15 cellular contexts compared by ENCODE assay signal in genomic region chr18:62521082-62521481, GRCh38. TPM values are rescaled to one million over a fixed set of nuclear protein-coding genes. Genes with fewer than 3 reads are reported as not detected.
DNase-seq lines count a peak whose midpoint lies in the region; ATAC-seq, FAIRE-seq and TF ChIP-seq lines count a peak whose summit lies in the region.
"Had no signal": no experiment of that assay in that cellular context is flagged by ENCODE, and none has a peak within 500 bp of the region (broad histone marks: within the 10 kb centered on the region; RNA-seq: fewer than 3 reads in every experiment).

No MANE protein-coding gene starts in this region.

- ATAC-seq in HCT116 (no peak), naive B cell (ENCODE audit: low read depth in 2 of 2) (no peak), GM18511 (IDR thresholded peaks at IDR 0.05; ENCODE audit: unreplicated experiment) (no peak), GM19035 (IDR thresholded peaks at IDR 0.05; ENCODE audit: unreplicated experiment) (no peak)

- DNase-seq in CD4-positive, alpha-beta memory T cell: no peak
- DNase-seq in HCT116 (ENCODE audit: low read depth, low spot score) (no peak), astrocyte (ENCODE audit: low read depth) (no peak), naive B cell (no peak), germinal center (ENCODE audit: low spot score) (no peak), caudate nucleus (lab: John Stamatoyannopoulos, UW) (no peak)
- DNase-seq: activated effector memory CD4-positive, alpha-beta T cell treated with anti-CD3 and anti-CD28 coated beads, Interleukin-2, amount 50 U/mL, for 16 hours; colonic mucosa; DMS79; foreskin melanocyte; NCI-H345; RPMI8226; stimulated activated CD4-positive, alpha-beta T cell treated with anti-CD3 and anti-CD28 coated beads, Interleukin-4, amount 100 ng/mL, for 4 hours had no signal

- H3K36me3 Mint-ChIP-seq in CD4-positive, alpha-beta memory T cell: peaks cover 4 to 20% of the 10 kb centered on the region in 2 donors
- peaks cover 4% of the 10 kb centered on the region for H3K36me3 Mint-ChIP-seq in astrocyte (ENCODE audit: low read depth, unreplicated experiment)
- no peaks in the 10 kb centered on the region for H3K36me3 Mint-ChIP-seq in naive B cell

- TF ChIP-seq POLR2A in HCT116 (IDR thresholded peaks at IDR 0.05; ENCODE audit: borderline replicate concordance, extremely low read depth, insufficient read depth, insufficient read length): no peak

- H3K9me3 Mint-ChIP-seq in CD4-positive, alpha-beta memory T cell: peaks cover 0 to 2% (median 0%) of the 10 kb centered on the region in 8 donors
- H3K9me3 Mint-ChIP-seq in astrocyte (ENCODE audit: unreplicated experiment) (no peaks in the 10 kb centered on the region), naive B cell (peaks cover 0 to under 1% (median 0%) of the 10 kb centered on the region in 7 donors)

- H4K20me1 ChIP-seq in HCT116 (ENCODE audit: insufficient read depth): no peaks in the 10 kb centered on the region
- peaks cover 7% of the 10 kb centered on the region for H4K20me1 ChIP-seq in astrocyte (ENCODE audit: insufficient read depth, low read length)

- peaks cover 24% of the 10 kb centered on the region for H3K4me1 ChIP-seq in CD4-positive, alpha-beta memory T cell (ENCODE audit: insufficient read depth, low read length)
- peaks cover 15 to 22% of the 10 kb centered on the region in 2 experiments for H3K4me1 ChIP-seq in HCT116 (ENCODE audit: control insufficient read depth in 1 of 2, insufficient read depth in 2 of 2, low read length in 2 of 2)
- peaks cover 9% of the 10 kb centered on the region for H3K4me1 ChIP-seq in astrocyte (ENCODE audit: insufficient read depth, low read length)
- H3K4me1 ChIP-seq: colonic mucosa had no signal

- H3K4me2 ChIP-seq in HCT116 (ENCODE audit: low read length) (peak overlapping the region; percentile 77), astrocyte (ENCODE audit: low read length) (no peak overlapping the region)

- H3K4me1 Mint-ChIP-seq in CD4-positive, alpha-beta memory T cell: peaks cover 20 to 37% (median 27%) of the 10 kb centered on the region in 4 donors
- H3K4me1 Mint-ChIP-seq in astrocyte (ENCODE audit: low read depth, unreplicated experiment) (peaks cover 17% of the 10 kb centered on the region), naive B cell (peaks cover 14 to 26% (median 22%) of the 10 kb centered on the region in 3 donors)

- H3K9me3 ChIP-seq in CD4-positive, alpha-beta memory T cell (ENCODE audit: control insufficient read depth in 1 of 2, low read length in 2 of 2): no peaks in the 10 kb centered on the region
- no peaks in the 10 kb centered on the region for H3K9me3 ChIP-seq in HCT116 (ENCODE audit: control insufficient read depth in 1 of 2, insufficient read depth in 1 of 2, low read depth in 1 of 2, low read length in 2 of 2)
- H3K9me3 ChIP-seq in astrocyte (ENCODE audit: insufficient read depth, low read depth, low read length): no peaks in the 10 kb centered on the region
- H3K9me3 ChIP-seq: colonic mucosa had no signal

- intact Hi-C loops in CD4-positive, alpha-beta memory T cell (cut with micrococcal nuclease): loop anchor here (5.0 to 10.0 kb wide), 3 partner anchors 194 to 796 kb away; partner anchors contain the start of genes BCL2 and TNFRSF11A
- intact Hi-C loops in HCT116 (cut with micrococcal nuclease): no loop called here

- CTCF ChIA-PET in CD4-positive, alpha-beta memory T cell (lab: Charles Lee; ENCODE audit: partially characterized antibody): interaction anchor here (0.6 to 1.8 kb wide), 9 partner anchors 14 to 841 kb away, joined by 3 to 10 read pairs (median 4); no protein-coding TSS in a partner anchor
- CTCF ChIA-PET in HCT116 (lab: Charles Lee): interaction anchor here (0.6 kb wide), 1 partner anchor 95 kb away, joined by 3 read pairs; no protein-coding TSS in a partner anchor

- peaks cover 31% of the 10 kb centered on the region for H3K79me2 ChIP-seq in HCT116 (ENCODE audit: insufficient read depth, low read length)
- H3K79me2 ChIP-seq in astrocyte (ENCODE audit: insufficient read depth, low read length): peaks cover 20% of the 10 kb centered on the region

- TF ChIP-seq RAD21 in HCT116 (IDR thresholded peaks at IDR 0.05; ENCODE audit: low read depth): no peak

- H3K27ac ChIP-seq in CD4-positive, alpha-beta memory T cell (ENCODE audit: low read depth, low read length): no peak overlapping the region
- H3K27ac ChIP-seq in HCT116 (ENCODE audit: low read depth, low read length): no peak overlapping the region
- no peak overlapping the region for H3K27ac ChIP-seq in astrocyte (ENCODE audit: low read depth, low read length)
- H3K27ac ChIP-seq in caudate nucleus (ENCODE audit: low read depth, low read length): no peak overlapping the region

- H3K36me3 ChIP-seq in CD4-positive, alpha-beta memory T cell (ENCODE audit: insufficient read depth, low read length): no peaks in the 10 kb centered on the region
- H3K36me3 ChIP-seq in HCT116 (ENCODE audit: control insufficient read depth in 1 of 2, insufficient read depth in 2 of 2, low read length in 2 of 2) (no peaks in the 10 kb centered on the region), astrocyte (ENCODE audit: insufficient read depth, low read length) (no peaks in the 10 kb centered on the region)
- H3K36me3 ChIP-seq: colonic mucosa had no signal

- H2AFZ ChIP-seq in HCT116 (ENCODE audit: low read depth, low read length, poor library complexity, severe bottlenecking): no peak overlapping the region
- H2AFZ ChIP-seq in astrocyte (ENCODE audit: low read depth, low read length): no peak overlapping the region

- peak overlapping the region in 2 of 7 donors; percentile 46 to 92 for H3K27ac Mint-ChIP-seq in CD4-positive, alpha-beta memory T cell
- H3K27ac Mint-ChIP-seq in astrocyte (ENCODE audit: unreplicated experiment): no peak overlapping the region
- H3K27ac Mint-ChIP-seq in naive B cell: peak overlapping the region in 2 of 6 donors; percentile 37 to 84

- RAD21 ChIA-PET in HCT116 (lab: Charles Lee; ENCODE audit: low non-redundant PET in 1 of 2, low total read pairs in 2 of 2, uncharacterized antibody in 2 of 2, unreplicated experiment in 2 of 2): interaction anchor here in 1 of 2 experiments (2.1 kb wide), 1 partner anchor 95 kb away, joined by 6 read pairs; no protein-coding TSS in a partner anchor

- H3K4me3 Mint-ChIP-seq in CD4-positive, alpha-beta memory T cell: peak overlapping the region; percentile 61 to 96 (median 88)
- H3K4me3 Mint-ChIP-seq in astrocyte (ENCODE audit: unreplicated experiment): peak overlapping the region; percentile 97
- H3K4me3 Mint-ChIP-seq in naive B cell: peak overlapping the region; percentile 12 to 92 (median 84)

- H3K27me3 ChIP-seq in CD4-positive, alpha-beta memory T cell (ENCODE audit: insufficient read depth, low read length): no peaks in the 10 kb centered on the region
- no peaks in the 10 kb centered on the region for H3K27me3 ChIP-seq in HCT116 (ENCODE audit: insufficient read depth, low read length)
- peaks cover 2% of the 10 kb centered on the region for H3K27me3 ChIP-seq in astrocyte (ENCODE audit: insufficient read depth, low read length)
- H3K27me3 ChIP-seq: colonic mucosa had no signal

- no peak for TF ChIP-seq CTCF in HCT116 (IDR thresholded peaks at IDR 0.05 in 2 of 3, conservative IDR thresholded peaks at IDR 0.05 in 1 of 3; ENCODE audit: borderline replicate concordance in 1 of 3, insufficient read depth in 1 of 3, low read depth in 2 of 3, low read length in 2 of 3)
- TF ChIP-seq CTCF in astrocyte (IDR thresholded peaks at IDR 0.05; ENCODE audit: insufficient read depth, low read depth, low read length): no peak

- BruUV-seq in HCT116 (replicated peaks; lab: Mats Ljungman, UMichigan): no TSS peak

- no peak for FAIRE-seq in astrocyte (lab: Jason Lieb, UNC)

- POLR2A ChIA-PET in CD4-positive, alpha-beta memory T cell (lab: Charles Lee; ENCODE audit: partially characterized antibody): interaction anchor here (0.6 to 5.0 kb wide), 6 partner anchors 8 to 770 kb away, joined by 3 to 64 read pairs (median 10); partner anchors contain the start of gene PHLPP1
- POLR2A ChIA-PET in HCT116 (lab: Charles Lee): no interaction called here

- H3K9ac ChIP-seq in HCT116 (ENCODE audit: low read length) (no peak overlapping the region), astrocyte (ENCODE audit: low read length) (no peak overlapping the region)

- no peak overlapping the region for H3K4me3 ChIP-seq in CD4-positive, alpha-beta memory T cell (ENCODE audit: low read length in 2 of 2)
- peak overlapping the region in 1 of 2 experiments; percentile 83; a peak in 2 of 4 replicates for H3K4me3 ChIP-seq in HCT116 (replicated peaks in 1 of 2; ENCODE audit: low read depth in 1 of 2, low read length in 2 of 2)
- no peak overlapping the region for H3K4me3 ChIP-seq in astrocyte (ENCODE audit: insufficient read depth, low read depth, low read length)

- H3K27me3 Mint-ChIP-seq in CD4-positive, alpha-beta memory T cell: no peaks in the 10 kb centered on the region
- H3K27me3 Mint-ChIP-seq in astrocyte (ENCODE audit: low read depth, unreplicated experiment): no peaks in the 10 kb centered on the region
- no peaks in the 10 kb centered on the region for H3K27me3 Mint-ChIP-seq in naive B cell

- H3K9me2 ChIP-seq in HCT116 (ENCODE audit: insufficient read depth): no peaks in the 10 kb centered on the region

TF ChIP-seq in HCT116, 20 proteins besides CTCF, POLR2A, EP300 and RAD21:
- TF ChIP-seq EZH2phosphoT487 (IDR thresholded peaks at IDR 0.05; ENCODE audit: borderline replicate concordance): no peak
- TF ChIP-seq, protein P1, sequence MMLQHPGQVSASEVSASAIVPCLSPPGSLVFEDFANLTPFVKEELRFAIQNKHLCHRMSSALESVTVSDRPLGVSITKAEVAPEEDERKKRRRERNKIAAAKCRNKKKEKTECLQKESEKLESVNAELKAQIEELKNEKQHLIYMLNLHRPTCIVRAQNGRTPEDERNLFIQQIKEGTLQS (IDR thresholded peaks at IDR 0.05): no peak
- no peak for TF ChIP-seq ZNF274 (IDR thresholded peaks at IDR 0.05; ENCODE audit: low read depth, low read length)
- no peak for TF ChIP-seq JUND (IDR thresholded peaks at IDR 0.05)

RNA-seq across cellular contexts. Expression of gene ZCCHC2, which starts 1.7 kb away (rescaled TPM):
- total RNA-seq in CD4-positive, alpha-beta memory T cell: 10 to 100 TPM; 51.7 to 52.2 TPM
- 1 to 10 TPM; 1.2 to 2.2 TPM for polyA plus RNA-seq in CD4-positive, alpha-beta memory T cell
- 17.7 TPM for total RNA-seq in HCT116 (2021; ENCODE audit: unreplicated experiment)
- polyA plus RNA-seq in HCT116 (2012): 9.1 and 12.0 TPM in 2 replicates
- total RNA-seq in astrocyte: 14.8 and 16.3 TPM in 2 replicates
- polyA plus RNA-seq in naive B cell (ENCODE audit: low read depth in 6 of 6): 1 to 10 TPM in 5 of 6 donors, not detected in 1; 2.5 to 4.6 (median 2.8) TPM
